In genomic region chr16:85699628-85700027, GRCh38 we compare ENCODE assay signal across 12 cellular contexts. TPM values are rescaled to one million over a fixed set of nuclear protein-coding genes. Genes with fewer than 3 reads are reported as not detected.
A peak's percentile ranks its signal among the peaks of the same experiment; 100 is the strongest.
DNase-seq lines count a peak whose midpoint lies in the region; TF ChIP-seq lines count a peak whose summit lies in the region.
"Had no signal": no experiment of that assay in that cellular context is flagged by ENCODE, and none has a peak within 500 bp of the region (broad histone marks: within the 10 kb centered on the region; RNA-seq: fewer than 3 reads in every experiment).

No MANE protein-coding gene starts in this region.

- H3K4me1 ChIP-seq in osteoblast (ENCODE audit: insufficient read depth, low read length) = peaks cover 5% of the 10 kb centered on the region

- H3K36me3 ChIP-seq in osteoblast (ENCODE audit: insufficient read depth, low read length) = no peaks in the 10 kb centered on the region

- H3K4me3 ChIP-seq in fibroblast of mammary gland (ENCODE audit: control insufficient read depth, low read depth, low read length) (no peak overlapping the region), osteoblast (ENCODE audit: insufficient read depth, low read length) (no peak overlapping the region)

- no peaks in the 10 kb centered on the region for H3K9me3 ChIP-seq in osteoblast (ENCODE audit: low read depth, low read length)

- H2AFZ ChIP-seq in osteoblast (ENCODE audit: low read length) = peak overlapping the region; percentile 49

- TF ChIP-seq CTCF in fibroblast of mammary gland (conservative IDR thresholded peaks at IDR 0.05; ENCODE audit: control insufficient read depth, insufficient read depth, low read depth, low read length) (no peak), osteoblast (IDR thresholded peaks at IDR 0.05; ENCODE audit: extremely low read depth, low read depth, low read length) (no peak)

- peaks cover 31% of the 10 kb centered on the region for H3K27me3 ChIP-seq in osteoblast (ENCODE audit: insufficient read depth, low read length)

- in situ Hi-C loops in G401 (cut with HindIII; ENCODE audit: low sequenced_read_pairs) = no loop called here

- peak overlapping the region; percentile 34 for H3K4me2 ChIP-seq in osteoblast (ENCODE audit: insufficient read depth, low read length)

- peak; percentile 62 for DNase-seq in G401 (ENCODE audit: low spot score)
- peak; percentile 63 for DNase-seq in RKO (ENCODE audit: low spot score)
- DNase-seq in fibroblast of mammary gland (ENCODE audit: low read depth) = peak; percentile 24
- DNase-seq in osteoblast (ENCODE audit: insufficient read length, low spot score, missing footprints) = peak; percentile 94
- DNase-seq in activated naive CD4-positive, alpha-beta T cell treated with Interleukin-2 at 50 U/mL for 16 hours = no peak
- no peak for DNase-seq in iPS-NIHi7 (ENCODE audit: extremely low spot score)
- DNase-seq in NCI-H2171 (lab: John Stamatoyannopoulos, UW) = no peak
- no peak for DNase-seq in activated gamma-delta T cell (lab: John Stamatoyannopoulos, UW)
- DNase-seq: activated T-cell treated with anti-CD3 and anti-CD28 coated beads, Interleukin-2, amount 50 U/mL, for 24 hours; effector memory CD8-positive, alpha-beta T cell; NCI-H526; T-helper 2 cell had no signal

- no peaks in the 10 kb centered on the region for H3K79me2 ChIP-seq in osteoblast (ENCODE audit: insufficient read depth, low read length)

- no peaks in the 10 kb centered on the region for H4K20me1 ChIP-seq in osteoblast (ENCODE audit: insufficient read depth, low read length)

- no peak overlapping the region for H3K27ac ChIP-seq in osteoblast (ENCODE audit: low read depth, low read length)

RNA-seq across cellular contexts. Expression of gene GINS2, which starts 10.9 kb away (rescaled TPM):
- 47.8 and 48.9 TPM in 2 replicates for total RNA-seq in G401 (2014; rRNA removed; shearing (Covaris generic))
- 1.2 and 1.8 TPM in 2 replicates for total RNA-seq in osteoblast

RNA-seq across cellular contexts. Expression of gene C16orf74, which starts 51.3 kb away (rescaled TPM):
- total RNA-seq in G401 (2014; rRNA removed; shearing (Covaris generic)) = 1.4 and 13.4 TPM in 2 replicates
- 0.59 and 0.72 TPM in 2 replicates for total RNA-seq in osteoblast

Comparison
In these comparisons a context has a peak if more than half of its experiments do, and no peak if none do; other contexts are left out.
1. DNase-seq: peak in G401 (single experiment), RKO (single experiment), fibroblast of mammary gland (single experiment) and osteoblast (single experiment); none in activated naive CD4-positive, alpha-beta T cell treated with Interleukin-2 at 50 U/mL for 16 hours (single experiment), iPS-NIHi7 (single experiment), NCI-H2171 (single experiment) and activated gamma-delta T cell (single experiment).
2. RNA of gene GINS2, which starts 10.9 kb away (total RNA-seq): 47.8 to 48.9 TPM in G401; 1.2 to 1.8 TPM in osteoblast; every median in the first group is over 10 times any median in the second.